Comparison of ENCODE assay signal across 1 cellular context in the genomic region with DNA sequence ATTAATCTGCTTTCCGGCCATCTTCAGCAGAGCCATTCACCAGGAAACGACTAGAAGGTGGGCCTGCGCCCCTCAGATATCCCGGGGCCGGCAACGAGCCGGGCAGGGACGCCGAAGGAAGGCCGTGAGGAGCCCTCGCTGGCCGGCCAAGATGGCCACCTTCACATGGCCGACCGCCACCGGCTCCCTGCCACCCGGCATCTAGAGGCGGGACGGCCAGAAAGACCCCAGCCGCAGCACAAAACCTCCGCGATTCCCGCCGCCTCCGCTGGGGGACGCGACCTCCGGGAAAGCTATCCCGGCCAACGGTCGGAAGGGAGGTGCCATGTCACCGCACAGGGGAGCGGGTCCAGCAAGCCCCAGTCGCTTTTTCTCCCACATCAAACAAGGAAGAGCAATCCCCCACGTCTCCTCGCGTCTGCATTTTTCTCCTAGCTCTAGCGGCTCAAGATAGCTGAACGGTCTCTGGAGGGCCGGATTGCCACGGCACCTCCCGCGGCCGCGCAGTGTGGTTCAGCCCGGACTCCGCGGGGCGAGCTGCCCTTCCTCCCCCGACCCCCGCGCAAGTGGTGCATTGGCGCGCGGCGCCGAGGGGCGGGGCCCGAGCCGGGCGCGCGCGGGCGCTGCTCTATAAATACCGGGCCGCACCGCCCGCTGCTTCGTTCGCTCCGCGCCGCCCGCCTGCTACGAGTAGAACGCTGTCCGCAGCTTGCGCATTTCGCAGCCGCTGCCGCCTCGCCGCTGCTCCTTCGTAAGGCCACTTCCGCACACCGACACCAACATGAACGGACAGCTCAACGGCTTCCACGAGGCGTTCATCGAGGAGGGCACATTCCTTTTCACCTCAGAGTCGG.
TF ChIP-seq lines count a peak whose summit lies in the region.

A gene (plus strand): TSS at position 662 of the 854 bp plus-strand sequence. CDS start 120 bp downstream, at position 782.

TF ChIP-seq in HepG2, 621 proteins besides CTCF, POLR2A, EP300 and RAD21 (continued from another document and continues in another):
- TF ChIP-seq, protein P1, sequence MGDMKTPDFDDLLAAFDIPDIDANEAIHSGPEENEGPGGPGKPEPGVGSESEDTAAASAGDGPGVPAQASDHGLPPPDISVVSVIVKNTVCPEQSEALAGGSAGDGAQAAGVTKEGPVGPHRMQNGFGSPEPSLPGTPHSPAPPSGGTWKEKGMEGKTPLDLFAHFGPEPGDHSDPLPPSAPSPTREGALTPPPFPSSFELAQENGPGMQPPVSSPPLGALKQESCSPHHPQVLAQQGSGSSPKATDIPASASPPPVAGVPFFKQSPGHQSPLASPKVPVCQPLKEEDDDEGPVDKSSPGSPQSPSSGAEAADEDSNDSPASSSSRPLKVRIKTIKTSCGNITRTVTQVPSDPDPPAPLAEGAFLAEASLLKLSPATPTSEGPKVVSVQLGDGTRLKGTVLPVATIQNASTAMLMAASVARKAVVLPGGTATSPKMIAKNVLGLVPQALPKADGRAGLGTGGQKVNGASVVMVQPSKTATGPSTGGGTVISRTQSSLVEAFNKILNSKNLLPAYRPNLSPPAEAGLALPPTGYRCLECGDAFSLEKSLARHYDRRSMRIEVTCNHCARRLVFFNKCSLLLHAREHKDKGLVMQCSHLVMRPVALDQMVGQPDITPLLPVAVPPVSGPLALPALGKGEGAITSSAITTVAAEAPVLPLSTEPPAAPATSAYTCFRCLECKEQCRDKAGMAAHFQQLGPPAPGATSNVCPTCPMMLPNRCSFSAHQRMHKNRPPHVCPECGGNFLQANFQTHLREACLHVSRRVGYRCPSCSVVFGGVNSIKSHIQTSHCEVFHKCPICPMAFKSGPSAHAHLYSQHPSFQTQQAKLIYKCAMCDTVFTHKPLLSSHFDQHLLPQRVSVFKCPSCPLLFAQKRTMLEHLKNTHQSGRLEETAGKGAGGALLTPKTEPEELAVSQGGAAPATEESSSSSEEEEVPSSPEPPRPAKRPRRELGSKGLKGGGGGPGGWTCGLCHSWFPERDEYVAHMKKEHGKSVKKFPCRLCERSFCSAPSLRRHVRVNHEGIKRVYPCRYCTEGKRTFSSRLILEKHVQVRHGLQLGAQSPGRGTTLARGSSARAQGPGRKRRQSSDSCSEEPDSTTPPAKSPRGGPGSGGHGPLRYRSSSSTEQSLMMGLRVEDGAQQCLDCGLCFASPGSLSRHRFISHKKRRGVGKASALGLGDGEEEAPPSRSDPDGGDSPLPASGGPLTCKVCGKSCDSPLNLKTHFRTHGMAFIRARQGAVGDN (CRISPR knock-in tag; IDR thresholded peaks at IDR 0.05) = peak; percentile 71
- TF ChIP-seq HMGA1 (CRISPR knock-in tag; conservative IDR thresholded peaks at IDR 0.05) = no peak
- peak; percentile 90; the same call in 1 of the 2 replicates for TF ChIP-seq ZNF446 (CRISPR knock-in tag; IDR thresholded peaks at IDR 0.05)
- TF ChIP-seq MAFG (CRISPR knock-in tag; IDR thresholded peaks at IDR 0.05) = no peak
- TF ChIP-seq CC2D1A (CRISPR knock-in tag; IDR thresholded peaks at IDR 0.05) = no peak; the same call in 1 of the 2 replicates
- TF ChIP-seq, protein P2, sequence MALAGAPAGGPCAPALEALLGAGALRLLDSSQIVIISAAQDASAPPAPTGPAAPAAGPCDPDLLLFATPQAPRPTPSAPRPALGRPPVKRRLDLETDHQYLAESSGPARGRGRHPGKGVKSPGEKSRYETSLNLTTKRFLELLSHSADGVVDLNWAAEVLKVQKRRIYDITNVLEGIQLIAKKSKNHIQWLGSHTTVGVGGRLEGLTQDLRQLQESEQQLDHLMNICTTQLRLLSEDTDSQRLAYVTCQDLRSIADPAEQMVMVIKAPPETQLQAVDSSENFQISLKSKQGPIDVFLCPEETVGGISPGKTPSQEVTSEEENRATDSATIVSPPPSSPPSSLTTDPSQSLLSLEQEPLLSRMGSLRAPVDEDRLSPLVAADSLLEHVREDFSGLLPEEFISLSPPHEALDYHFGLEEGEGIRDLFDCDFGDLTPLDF (CRISPR knock-in tag; IDR thresholded peaks at IDR 0.05) = peak; percentile 96
- TF ChIP-seq, protein P3, sequence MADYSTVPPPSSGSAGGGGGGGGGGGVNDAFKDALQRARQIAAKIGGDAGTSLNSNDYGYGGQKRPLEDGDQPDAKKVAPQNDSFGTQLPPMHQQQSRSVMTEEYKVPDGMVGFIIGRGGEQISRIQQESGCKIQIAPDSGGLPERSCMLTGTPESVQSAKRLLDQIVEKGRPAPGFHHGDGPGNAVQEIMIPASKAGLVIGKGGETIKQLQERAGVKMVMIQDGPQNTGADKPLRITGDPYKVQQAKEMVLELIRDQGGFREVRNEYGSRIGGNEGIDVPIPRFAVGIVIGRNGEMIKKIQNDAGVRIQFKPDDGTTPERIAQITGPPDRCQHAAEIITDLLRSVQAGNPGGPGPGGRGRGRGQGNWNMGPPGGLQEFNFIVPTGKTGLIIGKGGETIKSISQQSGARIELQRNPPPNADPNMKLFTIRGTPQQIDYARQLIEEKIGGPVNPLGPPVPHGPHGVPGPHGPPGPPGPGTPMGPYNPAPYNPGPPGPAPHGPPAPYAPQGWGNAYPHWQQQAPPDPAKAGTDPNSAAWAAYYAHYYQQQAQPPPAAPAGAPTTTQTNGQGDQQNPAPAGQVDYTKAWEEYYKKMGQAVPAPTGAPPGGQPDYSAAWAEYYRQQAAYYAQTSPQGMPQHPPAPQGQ (CRISPR knock-in tag; IDR thresholded peaks at IDR 0.05; ENCODE audit: borderline replicate concordance) = no peak; the same call in 1 of the 2 replicates
- TF ChIP-seq, protein P4, sequence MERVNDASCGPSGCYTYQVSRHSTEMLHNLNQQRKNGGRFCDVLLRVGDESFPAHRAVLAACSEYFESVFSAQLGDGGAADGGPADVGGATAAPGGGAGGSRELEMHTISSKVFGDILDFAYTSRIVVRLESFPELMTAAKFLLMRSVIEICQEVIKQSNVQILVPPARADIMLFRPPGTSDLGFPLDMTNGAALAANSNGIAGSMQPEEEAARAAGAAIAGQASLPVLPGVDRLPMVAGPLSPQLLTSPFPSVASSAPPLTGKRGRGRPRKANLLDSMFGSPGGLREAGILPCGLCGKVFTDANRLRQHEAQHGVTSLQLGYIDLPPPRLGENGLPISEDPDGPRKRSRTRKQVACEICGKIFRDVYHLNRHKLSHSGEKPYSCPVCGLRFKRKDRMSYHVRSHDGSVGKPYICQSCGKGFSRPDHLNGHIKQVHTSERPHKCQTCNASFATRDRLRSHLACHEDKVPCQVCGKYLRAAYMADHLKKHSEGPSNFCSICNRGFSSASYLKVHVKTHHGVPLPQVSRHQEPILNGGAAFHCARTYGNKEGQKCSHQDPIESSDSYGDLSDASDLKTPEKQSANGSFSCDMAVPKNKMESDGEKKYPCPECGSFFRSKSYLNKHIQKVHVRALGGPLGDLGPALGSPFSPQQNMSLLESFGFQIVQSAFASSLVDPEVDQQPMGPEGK (CRISPR knock-in tag; IDR thresholded peaks at IDR 0.05) = peak; percentile 72
- no peak; the same call in 1 of the 2 replicates for TF ChIP-seq MEF2D (CRISPR knock-in tag; IDR thresholded peaks at IDR 0.05)
- peak; percentile 99 for TF ChIP-seq REL (CRISPR knock-in tag; conservative IDR thresholded peaks at IDR 0.05)
- no peak; the same call in 1 of the 2 replicates for TF ChIP-seq JUND (CRISPR knock-in tag; IDR thresholded peaks at IDR 0.05)
- TF ChIP-seq SATB2 (CRISPR knock-in tag; IDR thresholded peaks at IDR 0.05) = peak; percentile 27; the same call in 1 of the 2 replicates
- peak; percentile 86; the same call in 1 of the 2 replicates for TF ChIP-seq ZNF180 (CRISPR knock-in tag; IDR thresholded peaks at IDR 0.05; ENCODE audit: borderline replicate concordance, low read depth)
- TF ChIP-seq CENPT (CRISPR knock-in tag; IDR thresholded peaks at IDR 0.05; ENCODE audit: low read depth) = peak; percentile 78; the same call in 1 of the 2 replicates
- TF ChIP-seq, protein P5, sequence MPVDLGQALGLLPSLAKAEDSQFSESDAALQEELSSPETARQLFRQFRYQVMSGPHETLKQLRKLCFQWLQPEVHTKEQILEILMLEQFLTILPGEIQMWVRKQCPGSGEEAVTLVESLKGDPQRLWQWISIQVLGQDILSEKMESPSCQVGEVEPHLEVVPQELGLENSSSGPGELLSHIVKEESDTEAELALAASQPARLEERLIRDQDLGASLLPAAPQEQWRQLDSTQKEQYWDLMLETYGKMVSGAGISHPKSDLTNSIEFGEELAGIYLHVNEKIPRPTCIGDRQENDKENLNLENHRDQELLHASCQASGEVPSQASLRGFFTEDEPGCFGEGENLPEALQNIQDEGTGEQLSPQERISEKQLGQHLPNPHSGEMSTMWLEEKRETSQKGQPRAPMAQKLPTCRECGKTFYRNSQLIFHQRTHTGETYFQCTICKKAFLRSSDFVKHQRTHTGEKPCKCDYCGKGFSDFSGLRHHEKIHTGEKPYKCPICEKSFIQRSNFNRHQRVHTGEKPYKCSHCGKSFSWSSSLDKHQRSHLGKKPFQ (CRISPR knock-in tag; IDR thresholded peaks at IDR 0.05; ENCODE audit: insufficient replicate concordance) = peak; percentile 94
- peak; percentile 96 for TF ChIP-seq ZC3H13 (CRISPR knock-in tag; IDR thresholded peaks at IDR 0.05)
- TF ChIP-seq NFRKB (IDR thresholded peaks at IDR 0.05) = peak; percentile 95
- TF ChIP-seq ZNF777 (CRISPR knock-in tag; IDR thresholded peaks at IDR 0.05) = peak; percentile 74
- peak; percentile 89 for TF ChIP-seq TAF1 (CRISPR knock-in tag; IDR thresholded peaks at IDR 0.05)
- TF ChIP-seq, protein P6, sequence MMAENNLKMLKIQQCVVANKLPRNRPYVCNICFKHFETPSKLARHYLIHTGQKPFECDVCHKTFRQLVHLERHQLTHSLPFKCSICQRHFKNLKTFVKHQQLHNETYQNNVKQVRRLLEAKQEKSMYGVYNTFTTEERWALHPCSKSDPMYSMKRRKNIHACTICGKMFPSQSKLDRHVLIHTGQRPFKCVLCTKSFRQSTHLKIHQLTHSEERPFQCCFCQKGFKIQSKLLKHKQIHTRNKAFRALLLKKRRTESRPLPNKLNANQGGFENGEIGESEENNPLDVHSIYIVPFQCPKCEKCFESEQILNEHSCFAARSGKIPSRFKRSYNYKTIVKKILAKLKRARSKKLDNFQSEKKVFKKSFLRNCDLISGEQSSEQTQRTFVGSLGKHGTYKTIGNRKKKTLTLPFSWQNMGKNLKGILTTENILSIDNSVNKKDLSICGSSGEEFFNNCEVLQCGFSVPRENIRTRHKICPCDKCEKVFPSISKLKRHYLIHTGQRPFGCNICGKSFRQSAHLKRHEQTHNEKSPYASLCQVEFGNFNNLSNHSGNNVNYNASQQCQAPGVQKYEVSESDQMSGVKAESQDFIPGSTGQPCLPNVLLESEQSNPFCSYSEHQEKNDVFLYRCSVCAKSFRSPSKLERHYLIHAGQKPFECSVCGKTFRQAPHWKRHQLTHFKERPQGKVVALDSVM (CRISPR knock-in tag; IDR thresholded peaks at IDR 0.05) = peak; percentile 51
- TF ChIP-seq MED13 (CRISPR knock-in tag; IDR thresholded peaks at IDR 0.05) = peak; percentile 73; the same call in 1 of the 2 replicates
- TF ChIP-seq, protein P7, sequence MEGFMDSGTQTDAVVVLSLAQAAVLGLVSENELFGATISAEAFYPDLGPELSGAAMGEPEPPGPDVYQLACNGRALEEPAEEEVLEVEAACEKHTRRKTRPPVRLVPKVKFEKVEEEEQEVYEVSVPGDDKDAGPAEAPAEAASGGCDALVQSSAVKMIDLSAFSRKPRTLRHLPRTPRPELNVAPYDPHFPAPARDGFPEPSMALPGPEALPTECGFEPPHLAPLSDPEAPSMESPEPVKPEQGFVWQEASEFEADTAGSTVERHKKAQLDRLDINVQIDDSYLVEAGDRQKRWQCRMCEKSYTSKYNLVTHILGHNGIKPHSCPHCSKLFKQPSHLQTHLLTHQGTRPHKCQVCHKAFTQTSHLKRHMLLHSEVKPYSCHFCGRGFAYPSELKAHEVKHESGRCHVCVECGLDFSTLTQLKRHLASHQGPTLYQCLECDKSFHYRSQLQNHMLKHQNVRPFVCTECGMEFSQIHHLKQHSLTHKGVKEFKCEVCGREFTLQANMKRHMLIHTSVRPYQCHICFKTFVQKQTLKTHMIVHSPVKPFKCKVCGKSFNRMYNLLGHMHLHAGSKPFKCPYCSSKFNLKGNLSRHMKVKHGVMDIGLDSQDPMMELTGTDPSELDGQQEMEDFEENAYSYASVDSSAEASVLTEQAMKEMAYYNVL (CRISPR knock-in tag; IDR thresholded peaks at IDR 0.05; ENCODE audit: borderline replicate concordance) = peak; percentile 69; the same call in 1 of the 2 replicates
- no peak for TF ChIP-seq ZNF382 (CRISPR knock-in tag; IDR thresholded peaks at IDR 0.05; ENCODE audit: borderline replicate concordance)
- peak; percentile 73 for TF ChIP-seq ESRRA (CRISPR knock-in tag; IDR thresholded peaks at IDR 0.05; ENCODE audit: low read depth)
- TF ChIP-seq KLF16 (CRISPR knock-in tag; IDR thresholded peaks at IDR 0.05) = peak; percentile 72 to 92; a peak in 3 of 4 replicates
- peak; percentile 98 for TF ChIP-seq ZBTB7A (CRISPR knock-in tag; IDR thresholded peaks at IDR 0.05)
- TF ChIP-seq, protein P8, sequence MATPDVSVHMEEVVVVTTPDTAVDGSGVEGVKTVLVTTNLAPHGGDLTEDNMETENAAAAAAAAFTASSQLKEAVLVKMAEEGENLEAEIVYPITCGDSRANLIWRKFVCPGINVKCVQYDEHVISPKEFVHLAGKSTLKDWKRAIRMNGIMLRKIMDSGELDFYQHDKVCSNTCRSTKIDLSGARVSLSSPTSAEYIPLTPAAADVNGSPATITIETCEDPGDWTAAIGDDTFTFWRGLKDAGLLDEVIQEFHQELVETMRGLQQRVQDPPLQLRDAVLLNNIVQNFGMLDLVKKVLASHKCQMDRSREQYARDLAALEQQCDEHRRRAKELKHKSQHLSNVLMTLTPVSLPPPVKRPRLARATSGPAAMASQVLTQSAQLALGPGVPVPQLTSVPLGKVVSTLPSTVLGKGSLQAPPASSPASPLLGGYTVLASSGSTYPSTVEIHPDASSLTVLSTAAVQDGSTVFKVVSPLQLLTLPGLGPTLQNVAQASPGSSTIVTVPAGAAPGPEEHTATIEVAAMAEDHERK (CRISPR knock-in tag; IDR thresholded peaks at IDR 0.05; ENCODE audit: low read depth) = no peak
- peak; percentile 78 for TF ChIP-seq ZNF674 (CRISPR knock-in tag; IDR thresholded peaks at IDR 0.05; ENCODE audit: low read depth)
- no peak; the same call in 1 of the 2 replicates for TF ChIP-seq ZNF878 (CRISPR knock-in tag; IDR thresholded peaks at IDR 0.05)
- TF ChIP-seq ZNF33B (CRISPR knock-in tag; IDR thresholded peaks at IDR 0.05) = peak; percentile 3
- TF ChIP-seq, protein P9, sequence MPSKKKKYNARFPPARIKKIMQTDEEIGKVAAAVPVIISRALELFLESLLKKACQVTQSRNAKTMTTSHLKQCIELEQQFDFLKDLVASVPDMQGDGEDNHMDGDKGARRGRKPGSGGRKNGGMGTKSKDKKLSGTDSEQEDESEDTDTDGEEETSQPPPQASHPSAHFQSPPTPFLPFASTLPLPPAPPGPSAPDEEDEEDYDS (CRISPR knock-in tag; IDR thresholded peaks at IDR 0.05) = peak; percentile 78
- TF ChIP-seq ZNF652 (CRISPR knock-in tag; IDR thresholded peaks at IDR 0.05; ENCODE audit: borderline replicate concordance, low read depth) = no peak
- peak; percentile 77 for TF ChIP-seq SMAD3 (CRISPR knock-in tag; IDR thresholded peaks at IDR 0.05)
- TF ChIP-seq, protein P10, sequence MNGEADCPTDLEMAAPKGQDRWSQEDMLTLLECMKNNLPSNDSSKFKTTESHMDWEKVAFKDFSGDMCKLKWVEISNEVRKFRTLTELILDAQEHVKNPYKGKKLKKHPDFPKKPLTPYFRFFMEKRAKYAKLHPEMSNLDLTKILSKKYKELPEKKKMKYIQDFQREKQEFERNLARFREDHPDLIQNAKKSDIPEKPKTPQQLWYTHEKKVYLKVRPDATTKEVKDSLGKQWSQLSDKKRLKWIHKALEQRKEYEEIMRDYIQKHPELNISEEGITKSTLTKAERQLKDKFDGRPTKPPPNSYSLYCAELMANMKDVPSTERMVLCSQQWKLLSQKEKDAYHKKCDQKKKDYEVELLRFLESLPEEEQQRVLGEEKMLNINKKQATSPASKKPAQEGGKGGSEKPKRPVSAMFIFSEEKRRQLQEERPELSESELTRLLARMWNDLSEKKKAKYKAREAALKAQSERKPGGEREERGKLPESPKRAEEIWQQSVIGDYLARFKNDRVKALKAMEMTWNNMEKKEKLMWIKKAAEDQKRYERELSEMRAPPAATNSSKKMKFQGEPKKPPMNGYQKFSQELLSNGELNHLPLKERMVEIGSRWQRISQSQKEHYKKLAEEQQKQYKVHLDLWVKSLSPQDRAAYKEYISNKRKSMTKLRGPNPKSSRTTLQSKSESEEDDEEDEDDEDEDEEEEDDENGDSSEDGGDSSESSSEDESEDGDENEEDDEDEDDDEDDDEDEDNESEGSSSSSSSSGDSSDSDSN (CRISPR knock-in tag; IDR thresholded peaks at IDR 0.05) = peak; percentile 91
